17 cellular contexts compared by ENCODE assay signal in the genomic region with DNA sequence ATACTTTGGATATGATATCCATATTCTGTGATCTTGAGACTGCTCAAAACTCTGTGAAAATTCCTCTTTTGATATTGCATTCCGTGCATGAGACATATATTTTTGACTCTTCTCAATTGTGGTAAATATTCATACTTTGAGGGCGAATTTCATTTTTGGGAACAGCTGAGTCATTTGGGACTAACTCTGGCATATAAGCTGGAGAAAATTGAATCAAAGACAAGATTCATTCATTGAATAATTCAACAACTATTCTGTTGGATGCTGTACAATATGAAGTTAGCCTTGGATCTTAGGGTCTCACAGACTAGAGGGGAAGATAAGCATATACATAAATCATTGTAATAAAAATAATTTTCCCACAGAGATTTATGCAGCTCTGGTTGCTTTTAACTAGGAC.
A peak's percentile ranks its signal among the peaks of the same experiment; 100 is the strongest.
DNase-seq lines count a peak whose midpoint lies in the region; ATAC-seq, FAIRE-seq and TF ChIP-seq lines count a peak whose summit lies in the region.
"Had no signal": no experiment of that assay in that cellular context is flagged by ENCODE, and none has a peak within 500 bp of the region (broad histone marks: within the 10 kb centered on the region; RNA-seq: fewer than 3 reads in every experiment).

No MANE protein-coding gene starts in this region.

- H2AFZ ChIP-seq in SK-N-SH (ENCODE audit: low read depth): no peak overlapping the region

- no peaks in the 10 kb centered on the region for H3K9me3 ChIP-seq in A549
- H3K9me3 ChIP-seq in SK-N-SH: no peaks in the 10 kb centered on the region
- H3K9me3 ChIP-seq: HAP-1 had no signal

- no peaks in the 10 kb centered on the region for H3K36me3 ChIP-seq in SK-N-SH (replicated peaks in 1 of 2; ENCODE audit: control insufficient read depth in 1 of 2, insufficient read depth in 2 of 2, low read length in 1 of 2)
- H3K36me3 ChIP-seq: HAP-1 had no signal

- POLR2A ChIA-PET in A549 (lab: Yijun Ruan, JAX) (no interaction called here), SK-N-SH (lab: Yijun Ruan, JAX) (interaction anchor here (0.5 to 0.8 kb wide), 2 partner anchors 10 to 19 kb away, joined by 3 to 4 read pairs; no protein-coding TSS in a partner anchor)

- CTCF ChIA-PET in A549 (lab: Yijun Ruan, JAX): interaction anchor here (0.9 to 7.7 kb wide), 9 partner anchors 12 to 652 kb away, joined by 3 to 137 read pairs (median 12); no protein-coding TSS in a partner anchor
- CTCF ChIA-PET in SK-N-SH (lab: Yijun Ruan, JAX): interaction anchor here (0.7 to 4.9 kb wide), 5 partner anchors 19 to 193 kb away, joined by 3 to 54 read pairs (median 6); no protein-coding TSS in a partner anchor

- H3K4me1 ChIP-seq in A549: peaks cover 27% of the 10 kb centered on the region
- peaks cover 0 to 2% of the 10 kb centered on the region in 2 experiments; a peak in 1 of 4 replicates for H3K4me1 ChIP-seq in SK-N-SH (ENCODE audit: control insufficient read depth in 1 of 2, insufficient read depth in 2 of 2, low read depth in 1 of 2, low read length in 1 of 2)
- H3K4me1 ChIP-seq: HAP-1 had no signal

- H3K27ac ChIP-seq in A549 (peak overlapping the region; percentile 4 to 74; a peak in 3 of 6 replicates), SK-N-SH (ENCODE audit: low read depth in 2 of 2, low read length in 1 of 2) (no peak overlapping the region)

- TF ChIP-seq POLR2A in A549 (IDR thresholded peaks at IDR 0.05; ENCODE audit: low read length): no peak

- H4K20me1 ChIP-seq in SK-N-SH (ENCODE audit: insufficient read depth): no peaks in the 10 kb centered on the region

- H3K79me2 ChIP-seq in SK-N-SH (ENCODE audit: insufficient read depth): no peaks in the 10 kb centered on the region

- H3K9me2 ChIP-seq in SK-N-SH: no peaks in the 10 kb centered on the region

- WGBS in A549 (ENCODE audit: missing lambda C conversion rate): 65% methylated on average over 2 of the region's 2 CpGs
- 30% methylated on average over 2 of the region's 2 CpGs for WGBS in SK-N-SH (ENCODE audit: low lambda C conversion rate)

- no peak for FAIRE-seq in A549 (lab: Jason Lieb, UNC)
- FAIRE-seq: H1, HepG2, HTR-8/SVneo had no signal

- no peaks in the 10 kb centered on the region for H3K27me3 ChIP-seq in SK-N-SH (ENCODE audit: insufficient read depth)

- H3K4me2 ChIP-seq in A549: peak overlapping the region; percentile 14; the same call in 1 of the 3 replicates
- H3K4me2 ChIP-seq in SK-N-SH: no peak overlapping the region

- TF ChIP-seq EP300 in A549 (IDR thresholded peaks at IDR 0.05): no peak
- TF ChIP-seq EP300 in SK-N-SH (IDR thresholded peaks at IDR 0.05; ENCODE audit: borderline replicate concordance in 1 of 2, low read depth in 1 of 2, low read length in 1 of 2): no peak

- no peak for TF ChIP-seq RAD21 in A549 (conservative IDR thresholded peaks at IDR 0.05 in 1 of 2, IDR thresholded peaks at IDR 0.05 in 1 of 2)
- no peak for TF ChIP-seq RAD21 in SK-N-SH (IDR thresholded peaks at IDR 0.05; ENCODE audit: low read length)

- no peak overlapping the region for H3K9ac ChIP-seq in SK-N-SH

- no peaks in the 10 kb centered on the region for H3F3A ChIP-seq in SK-N-SH (replicated peaks; ENCODE audit: insufficient read depth)

- ATAC-seq in A549: no peak
- no peak for ATAC-seq in activated CD4-positive, CD25-positive, alpha-beta regulatory T cell treated with anti-CD3 and anti-CD28 coated beads, Interleukin-2, amount 50 U/mL, for 24 hours
- no peak for ATAC-seq in HG02798 (IDR thresholded peaks at IDR 0.05; ENCODE audit: poor library complexity, unreplicated experiment)
- ATAC-seq: HepG2 had no signal

- H3K4me3 ChIP-seq in A549: no peak overlapping the region
- no peak overlapping the region for H3K4me3 ChIP-seq in SK-N-SH (ENCODE audit: low read depth in 2 of 2, low read length in 1 of 2)
- no peak overlapping the region for H3K4me3 ChIP-seq in cardiac fibroblast (replicated peaks in 1 of 2; ENCODE audit: low read depth in 2 of 2, low read length in 2 of 2)
- no peak overlapping the region for H3K4me3 ChIP-seq in fibroblast of pulmonary artery (replicated peaks; ENCODE audit: low read depth, low read length)
- H3K4me3 ChIP-seq: HAP-1 had no signal

- TF ChIP-seq CTCF in A549 (IDR thresholded peaks at IDR 0.05): no peak
- TF ChIP-seq CTCF in SK-N-SH (IDR thresholded peaks at IDR 0.05): no peak
- no peak for TF ChIP-seq CTCF in cardiac fibroblast (IDR thresholded peaks at IDR 0.05; ENCODE audit: low read depth, low read length)
- TF ChIP-seq CTCF in fibroblast of pulmonary artery (IDR thresholded peaks at IDR 0.05; ENCODE audit: low read length, missing control alignments): no peak

- no peak for DNase-seq in A549 (ENCODE audit: low read depth in 1 of 2, low spot score in 1 of 2)
- no peak for DNase-seq in SK-N-SH
- peak; percentile 40 to 56 for DNase-seq in cardiac fibroblast (ENCODE audit: low read depth in 2 of 2)
- peak; percentile 26 for DNase-seq in fibroblast of pulmonary artery (ENCODE audit: low read depth)
- no peak for DNase-seq in stimulated activated naive CD4-positive, alpha-beta T cell (lab: John Stamatoyannopoulos, UW)
- DNase-seq in NCI-H1694 treated with DMSO at 0.1 percent for 48 hours (lab: John Stamatoyannopoulos, UW): no peak
- DNase-seq: 8988T; C1 segment of cervical spinal cord; Calu3; CD4-positive, alpha-beta T cell; DMS 273 treated with DMSO at 0.1 percent for 48 hours had no signal

TF ChIP-seq in A549, 52 proteins besides CTCF, POLR2A, EP300 and RAD21 (continues in another document):
- no peak for TF ChIP-seq KDM5A (IDR thresholded peaks at IDR 0.05)
- TF ChIP-seq ZSCAN20 (CRISPR knock-in tag; IDR thresholded peaks at IDR 0.05): no peak
- no peak for TF ChIP-seq EHMT2 (IDR thresholded peaks at IDR 0.05; ENCODE audit: low read depth)
- TF ChIP-seq KDM1A (IDR thresholded peaks at IDR 0.05; ENCODE audit: low read depth): no peak
- TF ChIP-seq ZNF302 (CRISPR knock-in tag; IDR thresholded peaks at IDR 0.05): no peak
- TF ChIP-seq ZC3H11A (IDR thresholded peaks at IDR 0.05): no peak
- TF ChIP-seq, protein P1, sequence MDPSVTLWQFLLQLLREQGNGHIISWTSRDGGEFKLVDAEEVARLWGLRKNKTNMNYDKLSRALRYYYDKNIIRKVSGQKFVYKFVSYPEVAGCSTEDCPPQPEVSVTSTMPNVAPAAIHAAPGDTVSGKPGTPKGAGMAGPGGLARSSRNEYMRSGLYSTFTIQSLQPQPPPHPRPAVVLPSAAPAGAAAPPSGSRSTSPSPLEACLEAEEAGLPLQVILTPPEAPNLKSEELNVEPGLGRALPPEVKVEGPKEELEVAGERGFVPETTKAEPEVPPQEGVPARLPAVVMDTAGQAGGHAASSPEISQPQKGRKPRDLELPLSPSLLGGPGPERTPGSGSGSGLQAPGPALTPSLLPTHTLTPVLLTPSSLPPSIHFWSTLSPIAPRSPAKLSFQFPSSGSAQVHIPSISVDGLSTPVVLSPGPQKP (IDR thresholded peaks at IDR 0.05; ENCODE audit: low read depth, low read length): no peak
- no peak for TF ChIP-seq ESRRA (IDR thresholded peaks at IDR 0.05; ENCODE audit: borderline replicate concordance, low read length)
- TF ChIP-seq, protein P2, sequence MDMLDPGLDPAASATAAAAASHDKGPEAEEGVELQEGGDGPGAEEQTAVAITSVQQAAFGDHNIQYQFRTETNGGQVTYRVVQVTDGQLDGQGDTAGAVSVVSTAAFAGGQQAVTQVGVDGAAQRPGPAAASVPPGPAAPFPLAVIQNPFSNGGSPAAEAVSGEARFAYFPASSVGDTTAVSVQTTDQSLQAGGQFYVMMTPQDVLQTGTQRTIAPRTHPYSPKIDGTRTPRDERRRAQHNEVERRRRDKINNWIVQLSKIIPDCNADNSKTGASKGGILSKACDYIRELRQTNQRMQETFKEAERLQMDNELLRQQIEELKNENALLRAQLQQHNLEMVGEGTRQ (IDR thresholded peaks at IDR 0.05): no peak
- no peak for TF ChIP-seq MAZ (IDR thresholded peaks at IDR 0.05; ENCODE audit: borderline replicate concordance, low read depth, low read length)
- no peak for TF ChIP-seq HDAC2 (IDR thresholded peaks at IDR 0.05)
- no peak for TF ChIP-seq HOXB13 (CRISPR knock-in tag; IDR thresholded peaks at IDR 0.05; ENCODE audit: low read depth)
- TF ChIP-seq HOXB5 (CRISPR knock-in tag; IDR thresholded peaks at IDR 0.05): no peak
- no peak for TF ChIP-seq MYC (IDR thresholded peaks at IDR 0.05; ENCODE audit: borderline replicate concordance, low read length)

TF ChIP-seq in SK-N-SH, 30 proteins besides CTCF, POLR2A, EP300 and RAD21 (continues in another document):
- TF ChIP-seq, protein P2 (IDR thresholded peaks at IDR 0.05; ENCODE audit: borderline replicate concordance, low read depth, low read length): no peak
- TF ChIP-seq YY1 (IDR thresholded peaks at IDR 0.05; ENCODE audit: low read depth): no peak
- 0 out of 2 replicates have a peak, but pooled peaks have one; percentile 7 for TF ChIP-seq NFIC (IDR thresholded peaks at IDR 0.05; ENCODE audit: borderline replicate concordance)
- no peak for TF ChIP-seq SIN3A (IDR thresholded peaks at IDR 0.05; ENCODE audit: borderline replicate concordance, low read depth, low read length)
- peak; percentile 13; the same call in 1 of the 2 replicates for TF ChIP-seq FOSL2 (IDR thresholded peaks at IDR 0.05; ENCODE audit: borderline replicate concordance, low read depth)
- TF ChIP-seq TAF1 (IDR thresholded peaks at IDR 0.05; ENCODE audit: borderline replicate concordance, low read depth, low read length): no peak
- no peak for TF ChIP-seq ELF1 (IDR thresholded peaks at IDR 0.05)
- TF ChIP-seq, protein P3, sequence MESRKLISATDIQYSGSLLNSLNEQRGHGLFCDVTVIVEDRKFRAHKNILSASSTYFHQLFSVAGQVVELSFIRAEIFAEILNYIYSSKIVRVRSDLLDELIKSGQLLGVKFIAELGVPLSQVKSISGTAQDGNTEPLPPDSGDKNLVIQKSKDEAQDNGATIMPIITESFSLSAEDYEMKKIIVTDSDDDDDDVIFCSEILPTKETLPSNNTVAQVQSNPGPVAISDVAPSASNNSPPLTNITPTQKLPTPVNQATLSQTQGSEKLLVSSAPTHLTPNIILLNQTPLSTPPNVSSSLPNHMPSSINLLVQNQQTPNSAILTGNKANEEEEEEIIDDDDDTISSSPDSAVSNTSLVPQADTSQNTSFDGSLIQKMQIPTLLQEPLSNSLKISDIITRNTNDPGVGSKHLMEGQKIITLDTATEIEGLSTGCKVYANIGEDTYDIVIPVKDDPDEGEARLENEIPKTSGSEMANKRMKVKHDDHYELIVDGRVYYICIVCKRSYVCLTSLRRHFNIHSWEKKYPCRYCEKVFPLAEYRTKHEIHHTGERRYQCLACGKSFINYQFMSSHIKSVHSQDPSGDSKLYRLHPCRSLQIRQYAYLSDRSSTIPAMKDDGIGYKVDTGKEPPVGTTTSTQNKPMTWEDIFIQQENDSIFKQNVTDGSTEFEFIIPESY (IDR thresholded peaks at IDR 0.05; ENCODE audit: borderline replicate concordance, low read depth): no peak
- TF ChIP-seq RCOR1 (IDR thresholded peaks at IDR 0.05; ENCODE audit: low read length): no peak

Comparison
In these comparisons a context has a peak if more than half of its experiments do, and no peak if none do; other contexts are left out.
1. DNase-seq: peak in cardiac fibroblast (2 of 2) and fibroblast of pulmonary artery (single experiment); none in A549 (0 of 2), SK-N-SH (single experiment), stimulated activated naive CD4-positive, alpha-beta T cell (0 of 6) and NCI-H1694 treated with DMSO at 0.1 percent for 48 hours (single experiment).
2. H3K27ac ChIP-seq: peak in A549 (2 of 2); none in SK-N-SH (0 of 2).